16 cellular contexts compared by ENCODE assay signal in the genomic region with DNA sequence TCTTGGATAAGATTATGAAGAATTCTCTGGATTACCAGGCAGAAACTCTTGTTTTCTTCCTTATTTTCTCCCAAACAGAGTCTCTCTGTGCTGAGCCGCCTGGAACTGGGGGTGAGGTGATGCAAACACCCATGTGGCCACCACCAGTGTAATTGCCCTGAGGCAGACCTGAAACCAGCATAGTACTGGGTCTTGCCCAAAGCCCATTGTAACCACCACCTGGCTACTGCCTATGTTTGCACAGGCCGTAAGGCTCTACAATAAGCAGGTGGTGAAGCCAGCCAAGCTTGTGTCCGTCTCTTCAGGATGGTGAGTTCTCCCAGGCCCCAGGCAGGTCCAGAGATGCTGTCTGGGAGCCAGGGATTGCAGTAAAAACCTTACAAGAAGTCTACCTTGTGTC. TPM values are rescaled to one million over a fixed set of nuclear protein-coding genes. Genes with fewer than 3 reads are reported as not detected.
DNase-seq lines count a peak whose midpoint lies in the region; ATAC-seq and TF ChIP-seq lines count a peak whose summit lies in the region.
"Had no signal": no experiment of that assay in that cellular context is flagged by ENCODE, and none has a peak within 500 bp of the region (broad histone marks: within the 10 kb centered on the region; RNA-seq: fewer than 3 reads in every experiment).

No MANE protein-coding gene starts in this region.

- no peak for ATAC-seq in HG03095 (IDR thresholded peaks at IDR 0.05; ENCODE audit: unreplicated experiment)
- ATAC-seq: GM12878, GM23338 had no signal

- WGBS in mammary epithelial cell (ENCODE audit: low coverage, missing lambda C conversion rate), result 83% methylated on average over 2 of the region's 3 CpGs
- WGBS in spleen, 5 donors, result 79 to 96% (median 84%) methylated on average over 3 of the region's 3 CpGs
- WGBS in hepatocyte (ENCODE audit: low lambda C conversion rate, missing lambda C conversion rate), result 95% methylated on average over 3 of the region's 3 CpGs

- H3K27me3 ChIP-seq in breast epithelium (no peaks in the 10 kb centered on the region), mammary epithelial cell (ENCODE audit: insufficient read depth, low read length) (no peaks in the 10 kb centered on the region), spleen (replicated peaks in 1 of 7) (no peaks in the 10 kb centered on the region), hepatocyte (no peaks in the 10 kb centered on the region)

- intact Hi-C loops in breast epithelium (cut with DNase I; ENCODE audit: low total_unique reads), result no loop called here
- intact Hi-C loops in MCF 10A (cut with micrococcal nuclease), result no loop called here
- intact Hi-C loops in mammary epithelial cell (cut with micrococcal nuclease), result no loop called here
- intact Hi-C loops in spleen (cut with DNase I; ENCODE audit: low total_unique reads), result no loop called here

- H3K9ac ChIP-seq in mammary epithelial cell (ENCODE audit: insufficient read depth, low read length), result no peak overlapping the region

- no peak overlapping the region for H3K4me3 Mint-ChIP-seq in MCF 10A (ENCODE audit: unreplicated experiment)
- H3K4me3 Mint-ChIP-seq: B cell; CD4-positive, alpha-beta T cell; GM23338 had no signal

- peaks cover 5% of the 10 kb centered on the region for H3K36me3 Mint-ChIP-seq in MCF 10A (ENCODE audit: insufficient read depth, unreplicated experiment)

- H3K4me1 ChIP-seq in breast epithelium (no peaks in the 10 kb centered on the region), mammary epithelial cell (ENCODE audit: insufficient read depth, low read length) (peaks cover 10% of the 10 kb centered on the region), spleen (no peaks in the 10 kb centered on the region), hepatocyte (ENCODE audit: insufficient read depth) (no peaks in the 10 kb centered on the region)

- H3K4me1 Mint-ChIP-seq in MCF 10A (ENCODE audit: insufficient read depth, unreplicated experiment), result no peaks in the 10 kb centered on the region
- H3K4me1 Mint-ChIP-seq: B cell, GM23338 had no signal

- TF ChIP-seq CTCF in breast epithelium (IDR thresholded peaks at IDR 0.05) (no peak), MCF 10A (IDR thresholded peaks at IDR 0.05; ENCODE audit: unreplicated experiment) (no peak), mammary epithelial cell (conservative IDR thresholded peaks at IDR 0.05 in 1 of 2, IDR thresholded peaks at IDR 0.05 in 1 of 2; ENCODE audit: extremely low read depth in 1 of 2, insufficient read depth in 1 of 2, low read depth in 1 of 2, low read length in 2 of 2) (no peak), spleen (IDR thresholded peaks at IDR 0.05 in 8 of 11, conservative IDR thresholded peaks at IDR 0.05 in 3 of 11) (no peak), hepatocyte (IDR thresholded peaks at IDR 0.05; ENCODE audit: poor library complexity) (no peak)

- H3K4me3 ChIP-seq in breast epithelium (no peak overlapping the region), mammary epithelial cell (replicated peaks in 1 of 3; ENCODE audit: insufficient read depth in 1 of 3, low read depth in 2 of 3, low read length in 3 of 3) (no peak overlapping the region), spleen (no peak overlapping the region), hepatocyte (no peak overlapping the region)
- H3K4me3 ChIP-seq: GM12878, GM23338 had no signal

- H3K36me3 ChIP-seq in breast epithelium, result no peaks in the 10 kb centered on the region
- H3K36me3 ChIP-seq in mammary epithelial cell (ENCODE audit: insufficient read depth, low read length), result no peaks in the 10 kb centered on the region
- peaks cover 0 to 20% (median 0%) of the 10 kb centered on the region in 6 donors for H3K36me3 ChIP-seq in spleen
- no peaks in the 10 kb centered on the region for H3K36me3 ChIP-seq in hepatocyte (replicated peaks; ENCODE audit: insufficient read depth, low read depth)

- H3K79me2 ChIP-seq in mammary epithelial cell (ENCODE audit: insufficient read depth, low read length) (no peaks in the 10 kb centered on the region), hepatocyte (no peaks in the 10 kb centered on the region)

- DNase-seq in breast epithelium (ENCODE audit: low spot score in 2 of 2) (peak in 1 of 2 donors; percentile 57), MCF 10A (ENCODE audit: unreplicated experiment) (no peak), M059J (ENCODE audit: low read depth) (peak; percentile 5), mammary epithelial cell (peak; percentile 44), spleen (no peak), AG08396 (ENCODE audit: low spot score) (no peak), hepatocyte (ENCODE audit: low spot score) (no peak)
- DNase-seq: ACHN; C1 segment of cervical spinal cord; CD4-positive, alpha-beta T cell; DMS153; H7 had no signal

- H3K4me2 ChIP-seq in mammary epithelial cell (ENCODE audit: insufficient read depth, low read depth, low read length) (no peak overlapping the region), hepatocyte (no peak overlapping the region)
- H3K4me2 ChIP-seq: GM23338 had no signal

- no peak overlapping the region for H3K27ac Mint-ChIP-seq in MCF 10A (ENCODE audit: low read depth, unreplicated experiment)
- H3K27ac Mint-ChIP-seq: B cell; CD4-positive, alpha-beta T cell; GM23338 had no signal

- in situ Hi-C loops in mammary epithelial cell (cut with MboI; ENCODE audit: low sequenced_read_pairs in 2 of 2), result loop anchor here in 1 of 2 donors (10.0 kb wide), 1 partner anchor 139 kb away; no protein-coding TSS in a partner anchor

- H3K9me2 ChIP-seq in hepatocyte (replicated peaks; ENCODE audit: insufficient read depth), result no peaks in the 10 kb centered on the region

- no peak for TF ChIP-seq POLR2A in breast epithelium (IDR thresholded peaks at IDR 0.05)
- no peak for TF ChIP-seq POLR2A in spleen (IDR thresholded peaks at IDR 0.05)

- no peaks in the 10 kb centered on the region for H3K27me3 Mint-ChIP-seq in MCF 10A (ENCODE audit: insufficient read depth, unreplicated experiment)
- H3K27me3 Mint-ChIP-seq: B cell; CD4-positive, alpha-beta T cell had no signal

- no TSS peak for BruUV-seq in MCF 10A (replicated peaks; lab: Mats Ljungman, UMichigan)
- BruUV-seq in mammary epithelial cell (replicated peaks; lab: Mats Ljungman, UMichigan), result no TSS peak

- POLR2A ChIA-PET in MCF 10A (lab: Yijun Ruan, JAX), result no interaction called here

- H4K20me1 ChIP-seq in mammary epithelial cell (ENCODE audit: insufficient read depth, low read length) (no peaks in the 10 kb centered on the region), hepatocyte (ENCODE audit: insufficient read depth, poor library complexity, severe bottlenecking) (no peaks in the 10 kb centered on the region)

- H2AFZ ChIP-seq in mammary epithelial cell (ENCODE audit: low read depth, low read length) (no peak overlapping the region), hepatocyte (no peak overlapping the region)
- H2AFZ ChIP-seq: GM23338 had no signal

- dilution Hi-C loops in mammary epithelial cell (cut with HindIII; ENCODE audit: low sequenced_read_pairs), result no loop called here

- peaks cover 18% of the 10 kb centered on the region for H3K9me3 Mint-ChIP-seq in MCF 10A (ENCODE audit: unreplicated experiment)

- H3K9me3 ChIP-seq in breast epithelium (peaks cover 3 to 9% of the 10 kb centered on the region in 2 donors), mammary epithelial cell (replicated peaks; ENCODE audit: insufficient read depth, low read length) (no peaks in the 10 kb centered on the region), spleen (peaks cover 0 to 34% (median 12%) of the 10 kb centered on the region in 8 donors), hepatocyte (ENCODE audit: low read depth) (no peaks in the 10 kb centered on the region)

- H3K27ac ChIP-seq in breast epithelium, result peak overlapping the region; percentile 48 to 60
- no peak overlapping the region for H3K27ac ChIP-seq in mammary epithelial cell (ENCODE audit: insufficient read depth, low read depth, low read length)
- H3K27ac ChIP-seq in spleen, result peak overlapping the region in 5 of 8 donors; percentile 18 to 80 (median 64)
- H3K27ac ChIP-seq in hepatocyte, result no peak overlapping the region

- CTCF ChIA-PET in MCF 10A (lab: Yijun Ruan, JAX), result interaction anchor here (1.4 to 1.7 kb wide), 2 partner anchors 9 to 16 kb away, joined by 3 to 5 read pairs; no protein-coding TSS in a partner anchor
- CTCF ChIA-PET in mammary epithelial cell (lab: Charles Lee; ENCODE audit: low non-redundant PET), result no interaction called here

RNA-seq across cellular contexts. Expression of a gene that starts 18.9 kb away (rescaled TPM):
- total RNA-seq in breast epithelium (10 to 100 TPM in 1 of 3 donors, 1 to 10 TPM in 2; 5.4 to 15.5 (median 7.9) TPM), MCF 10A (2022) (1.4 and 1.8 TPM in 2 replicates), mammary epithelial cell (1 to 10 TPM; 4.3 to 7.2 TPM), spleen (10 to 100 TPM in 4 of 7 donors, 1 to 10 TPM in 3; 6.9 to 14.9 (median 11.1) TPM), hepatocyte (11.0 and 12.9 TPM in 2 replicates)
- 3.8 and 4.4 TPM in 2 replicates for total RNA-seq in M059J (2014; rRNA removed; shearing (Covaris generic))
- polyA plus RNA-seq in mammary epithelial cell (4.1 TPM), spleen (1 to 10 TPM; 2.8 to 4.7 (median 3.4) TPM), hepatocyte (2.9 and 5.7 TPM in 2 replicates)
- polyA minus RNA-seq in mammary epithelial cell, result 2.5 TPM

RNA-seq across cellular contexts. Expression of a gene that starts 50.1 kb away (rescaled TPM):
- 10 to 100 TPM; 10.4 to 18.6 (median 12.8) TPM for total RNA-seq in breast epithelium
- 10.3 and 11.7 TPM in 2 replicates for total RNA-seq in MCF 10A (2022)
- 9.6 and 12.2 TPM in 2 replicates for total RNA-seq in M059J (2014; rRNA removed; shearing (Covaris generic))
- total RNA-seq in mammary epithelial cell, result 10 to 100 TPM in 1 of 2 donors, 1 to 10 TPM in 1; 8.7 to 12.7 TPM
- 8.6 TPM for polyA plus RNA-seq in mammary epithelial cell
- polyA minus RNA-seq in mammary epithelial cell, result 5.9 TPM
- 10 to 100 TPM; 13.4 to 17.4 (median 16.0) TPM for total RNA-seq in spleen
- polyA plus RNA-seq in spleen, result 10 to 100 TPM; 10.6 to 17.8 (median 16.1) TPM
- 11.3 and 18.5 TPM in 2 replicates for total RNA-seq in hepatocyte
- 10.4 and 11.8 TPM in 2 replicates for polyA plus RNA-seq in hepatocyte

Comparison
In these comparisons a context has a peak if more than half of its experiments do, and no peak if none do; other contexts are left out.
1. DNase-seq: peak in M059J (single experiment) and mammary epithelial cell (single experiment); none in MCF 10A (single experiment), spleen (single experiment), AG08396 (single experiment) and hepatocyte (single experiment).
2. H3K27ac ChIP-seq: peak in breast epithelium (2 of 2) and spleen (5 of 8); none in mammary epithelial cell (single experiment) and hepatocyte (single experiment).